1 cellular context compared by ENCODE assay signal in genomic region chr19:46262684-46263296, GRCh38.
TF ChIP-seq lines count a peak whose summit lies in the region.

No MANE protein-coding gene starts in this region.

TF ChIP-seq in GM12878, 131 proteins besides CTCF, POLR2A, EP300 and RAD21:
- TF ChIP-seq CREB1 (IDR thresholded peaks at IDR 0.05; ENCODE audit: low read depth), result peak; percentile 65
- TF ChIP-seq SP1 (IDR thresholded peaks at IDR 0.05; ENCODE audit: low read depth, low read length), result peak; percentile 21
- TF ChIP-seq RUNX3 (IDR thresholded peaks at IDR 0.05; ENCODE audit: low read length), result peak; percentile 100
- TF ChIP-seq USF2 (IDR thresholded peaks at IDR 0.05; ENCODE audit: borderline replicate concordance, low read depth, low read length), result peak; percentile 40; the same call in 1 of the 2 replicates
- TF ChIP-seq MEF2A (IDR thresholded peaks at IDR 0.05; ENCODE audit: insufficient read depth, low read depth, low read length), result 0 out of 2 replicates have a peak, but pooled peaks have one; percentile 47
- peak; percentile 96 for TF ChIP-seq TBL1XR1 (IDR thresholded peaks at IDR 0.05; ENCODE audit: low read depth, low read length)
- TF ChIP-seq IKZF1 (conservative IDR thresholded peaks at IDR 0.05), result peak; percentile 48
- TF ChIP-seq BMI1 (IDR thresholded peaks at IDR 0.05; ENCODE audit: borderline replicate concordance), result peak; percentile 40; the same call in 1 of the 2 replicates
- TF ChIP-seq ETV6 (conservative IDR thresholded peaks at IDR 0.05 in 1 of 2, IDR thresholded peaks at IDR 0.05 in 1 of 2; ENCODE audit: borderline replicate concordance in 1 of 2, low read depth in 1 of 2), result peak in 1 of 2 experiments; percentile 52; a peak in 2 of 4 replicates
- peak; percentile 96 for TF ChIP-seq PAX5 (IDR thresholded peaks at IDR 0.05; ENCODE audit: borderline replicate concordance, low read depth, low read length)
- peak; percentile 96 for TF ChIP-seq MTA3 (IDR thresholded peaks at IDR 0.05; ENCODE audit: borderline replicate concordance, low read length)
- peak; percentile 67 for TF ChIP-seq JUND (IDR thresholded peaks at IDR 0.05; ENCODE audit: low read depth, low read length)
- peak; percentile 49; the same call in 1 of the 2 replicates for TF ChIP-seq TCF12 (IDR thresholded peaks at IDR 0.05; ENCODE audit: low read depth, low read length)
- peak; percentile 78 for TF ChIP-seq GABPA (IDR thresholded peaks at IDR 0.05; ENCODE audit: low read depth)
- TF ChIP-seq POU2F2 (IDR thresholded peaks at IDR 0.05; ENCODE audit: borderline replicate concordance, low read depth, low read length), result peak; percentile 82; the same call in 2 of the 3 replicates
- TF ChIP-seq PML (IDR thresholded peaks at IDR 0.05; ENCODE audit: low read length), result peak; percentile 85; the same call in 1 of the 2 replicates
- peak; percentile 73 for TF ChIP-seq CREM (IDR thresholded peaks at IDR 0.05; ENCODE audit: low read depth)
- 0 out of 2 replicates have a peak, but pooled peaks have one; percentile 39 for TF ChIP-seq DPF2 (IDR thresholded peaks at IDR 0.05)
- peak; percentile 91; the same call in 1 of the 2 replicates for TF ChIP-seq ZBED1 (IDR thresholded peaks at IDR 0.05; ENCODE audit: borderline replicate concordance)
- peak; percentile 79 to 81 for TF ChIP-seq IKZF2 (IDR thresholded peaks at IDR 0.05)
- TF ChIP-seq SKIL (IDR thresholded peaks at IDR 0.05; ENCODE audit: low read depth, poor library complexity, severe bottlenecking), result peak; percentile 81
- TF ChIP-seq NFIC (IDR thresholded peaks at IDR 0.05; ENCODE audit: low read depth, low read length), result peak; percentile 92
- peak; percentile 31 for TF ChIP-seq MEF2B (IDR thresholded peaks at IDR 0.05; ENCODE audit: partially characterized antibody, poor library complexity, severe bottlenecking)
- peak; percentile 76 for TF ChIP-seq RAD51 (IDR thresholded peaks at IDR 0.05)
- peak; percentile 95 for TF ChIP-seq JUNB (IDR thresholded peaks at IDR 0.05)
- TF ChIP-seq NR2F1 (conservative IDR thresholded peaks at IDR 0.05), result peak; percentile 95
- TF ChIP-seq MTA2 (IDR thresholded peaks at IDR 0.05; ENCODE audit: low read depth), result peak; percentile 83
- TF ChIP-seq ATF2 (IDR thresholded peaks at IDR 0.05; ENCODE audit: low read length), result peak; percentile 94
- TF ChIP-seq REST (IDR thresholded peaks at IDR 0.05; ENCODE audit: low read depth, low read length), result peak; percentile 42; the same call in 1 of the 2 replicates
- peak; percentile 34; the same call in 1 of the 2 replicates for TF ChIP-seq RELB (IDR thresholded peaks at IDR 0.05; ENCODE audit: low read depth)
- peak; percentile 91 to 92 for TF ChIP-seq BHLHE40 (IDR thresholded peaks at IDR 0.05; ENCODE audit: borderline replicate concordance in 1 of 2, low read depth in 2 of 2, low read length in 1 of 2)
- TF ChIP-seq NBN (IDR thresholded peaks at IDR 0.05), result 0 out of 2 replicates have a peak, but pooled peaks have one; percentile 59
- peak; percentile 57; the same call in 1 of the 2 replicates for TF ChIP-seq TCF3 (IDR thresholded peaks at IDR 0.05; ENCODE audit: borderline replicate concordance, insufficient read depth, low read depth, low read length)
- TF ChIP-seq FOXM1 (IDR thresholded peaks at IDR 0.05; ENCODE audit: low read depth, low read length), result peak; percentile 88
- TF ChIP-seq ZNF207 (IDR thresholded peaks at IDR 0.05; ENCODE audit: borderline replicate concordance), result peak; percentile 10; the same call in 1 of the 2 replicates
- peak; percentile 40 for TF ChIP-seq USF1 (IDR thresholded peaks at IDR 0.05; ENCODE audit: borderline replicate concordance, extremely low read length, insufficient read depth, low read depth, low read length)
- TF ChIP-seq MLLT1 (IDR thresholded peaks at IDR 0.05), result peak; percentile 92
- 0 out of 2 replicates have a peak, but pooled peaks have one; percentile 48 for TF ChIP-seq ZNF217 (IDR thresholded peaks at IDR 0.05)
- TF ChIP-seq CBFB (IDR thresholded peaks at IDR 0.05; ENCODE audit: low read depth), result peak; percentile 99
- TF ChIP-seq EED (IDR thresholded peaks at IDR 0.05; ENCODE audit: low read depth), result peak; percentile 84
- peak in 1 of 2 experiments; percentile 98; a peak in 2 of 4 replicates for TF ChIP-seq CEBPB (IDR thresholded peaks at IDR 0.05; ENCODE audit: borderline replicate concordance in 1 of 2, low read depth in 2 of 2, low read length in 2 of 2)
- peak; percentile 94 for TF ChIP-seq ATF7 (IDR thresholded peaks at IDR 0.05; ENCODE audit: low read depth)
- peak; percentile 70; the same call in 1 of the 2 replicates for TF ChIP-seq TCF7 (IDR thresholded peaks at IDR 0.05; ENCODE audit: borderline replicate concordance)
- peak; percentile 91 for TF ChIP-seq IRF4 (IDR thresholded peaks at IDR 0.05; ENCODE audit: low read depth, low read length)
- TF ChIP-seq BCL11A (IDR thresholded peaks at IDR 0.05; ENCODE audit: low read depth, low read length), result peak; percentile 90
